ENCODE assay signal across 8 cellular contexts in genomic region chr19:42176649-42176989, GRCh38. TPM values are rescaled to one million over a fixed set of nuclear protein-coding genes. Genes with fewer than 3 reads are reported as not detected.
DNase-seq lines count a peak whose midpoint lies in the region; ATAC-seq and TF ChIP-seq lines count a peak whose summit lies in the region.

No MANE protein-coding gene starts in this region.

- H3K27me3 Mint-ChIP-seq in activated naive CD4-positive, alpha-beta T cell treated with anti-CD3 and anti-CD28 coated beads, Interleukin-2, amount 10 ng/mL, durations not matched to agents 7 days and 5 days = peaks cover 38% of the 10 kb centered on the region
- H3K27me3 Mint-ChIP-seq in activated CD8-positive, alpha-beta T cell treated with anti-CD3 and anti-CD28 coated beads for 36 hours = peaks cover 17% of the 10 kb centered on the region

- no peaks in the 10 kb centered on the region for H3K9me3 Mint-ChIP-seq in activated naive CD4-positive, alpha-beta T cell treated with anti-CD3 and anti-CD28 coated beads, Interleukin-2, amount 10 ng/mL, durations not matched to agents 7 days and 5 days
- H3K9me3 Mint-ChIP-seq in activated CD8-positive, alpha-beta T cell treated with anti-CD3 and anti-CD28 coated beads for 36 hours = no peaks in the 10 kb centered on the region

- no peak for TF ChIP-seq POLR2A in spleen (IDR thresholded peaks at IDR 0.05)

- peak overlapping the region; percentile 66 for H3K27ac Mint-ChIP-seq in activated naive CD4-positive, alpha-beta T cell treated with anti-CD3 and anti-CD28 coated beads, Interleukin-2, amount 10 ng/mL, durations not matched to agents 7 days and 5 days
- no peak overlapping the region for H3K27ac Mint-ChIP-seq in activated CD8-positive, alpha-beta T cell treated with anti-CD3 and anti-CD28 coated beads for 36 hours

- DNase-seq in activated naive CD4-positive, alpha-beta T cell treated with anti-CD3 and anti-CD28 coated beads, Interleukin-2, amount 10 ng/mL, durations not matched to agents 7 days and 5 days = no peak
- no peak for DNase-seq in activated naive CD4-positive, alpha-beta T cell treated with Interleukin-2 at 50 U/mL for 16 hours
- DNase-seq in activated CD8-positive, alpha-beta T cell treated with anti-CD3 and anti-CD28 coated beads for 36 hours = no peak
- DNase-seq in hepatic stellate cell (ENCODE audit: low spot score) = peak; percentile 60
- no peak for DNase-seq in spleen
- no peak for DNase-seq in KBM-7
- DNase-seq in NCI-H526 treated with DMSO at 0.1 percent for 48 hours (lab: John Stamatoyannopoulos, UW) = no peak

- in situ Hi-C loops in KBM-7 (cut with MboI; ENCODE audit: low pct_unique_long_range_greater_than_20kb, low sequenced_read_pairs) = no loop called here

- intact Hi-C loops in activated CD8-positive, alpha-beta T cell treated with anti-CD3 and anti-CD28 coated beads for 36 hours (cut with micrococcal nuclease) = no loop called here
- intact Hi-C loops in spleen (cut with DNase I; ENCODE audit: low total_unique reads) = no loop called here

- H3K4me1 ChIP-seq in spleen = peaks cover 2 to 34% (median 22%) of the 10 kb centered on the region in 6 donors

- peak overlapping the region; percentile 20 to 75 (median 48) for H3K4me3 ChIP-seq in spleen

- CTCF ChIA-PET in activated naive CD4-positive, alpha-beta T cell treated with anti-CD3 and anti-CD28 coated beads, Interleukin-2, amount 10 ng/mL, durations not matched to agents 7 days and 5 days (lab: Charles Lee) = interaction anchor here (0.8 to 2.4 kb wide), 8 partner anchors 8 to 103 kb away, joined by 3 to 7 read pairs (median 4); partner anchors contain the start of gene POU2F2
- CTCF ChIA-PET in activated CD8-positive, alpha-beta T cell treated with anti-CD3 and anti-CD28 coated beads for 36 hours (lab: Charles Lee) = interaction anchor here (0.7 to 3.3 kb wide), 15 partner anchors 8 to 71 kb away, joined by 3 to 21 read pairs (median 4); no protein-coding TSS in a partner anchor

- H3K4me1 Mint-ChIP-seq in activated naive CD4-positive, alpha-beta T cell treated with anti-CD3 and anti-CD28 coated beads, Interleukin-2, amount 10 ng/mL, durations not matched to agents 7 days and 5 days = peaks cover 15% of the 10 kb centered on the region
- peaks cover 12% of the 10 kb centered on the region for H3K4me1 Mint-ChIP-seq in activated CD8-positive, alpha-beta T cell treated with anti-CD3 and anti-CD28 coated beads for 36 hours (ENCODE audit: low read depth)

- H3K4me3 Mint-ChIP-seq in activated naive CD4-positive, alpha-beta T cell treated with anti-CD3 and anti-CD28 coated beads, Interleukin-2, amount 10 ng/mL, durations not matched to agents 7 days and 5 days = peak overlapping the region; percentile 81
- peak overlapping the region; percentile 66 for H3K4me3 Mint-ChIP-seq in activated CD8-positive, alpha-beta T cell treated with anti-CD3 and anti-CD28 coated beads for 36 hours

- no peaks in the 10 kb centered on the region for H3K36me3 ChIP-seq in spleen

- H3K27me3 ChIP-seq in spleen (replicated peaks in 1 of 7) = peaks cover 0 to 84% (median 60%) of the 10 kb centered on the region in 7 donors

- peak; percentile 55 for ATAC-seq in activated CD8-positive, alpha-beta T cell treated with anti-CD3 and anti-CD28 coated beads for 36 hours
- no peak for ATAC-seq in GM21360 (IDR thresholded peaks at IDR 0.05; ENCODE audit: unreplicated experiment)

- POLR2A ChIA-PET in activated CD8-positive, alpha-beta T cell treated with anti-CD3 and anti-CD28 coated beads for 36 hours (lab: Charles Lee) = interaction anchor here (0.6 to 1.2 kb wide), 5 partner anchors 22 to 150 kb away, joined by 3 read pairs; no protein-coding TSS in a partner anchor

- H3K27ac ChIP-seq in spleen = no peak overlapping the region

- H3K9me3 ChIP-seq in spleen = no peaks in the 10 kb centered on the region

- TF ChIP-seq CTCF in activated CD8-positive, alpha-beta T cell treated with anti-CD3 and anti-CD28 coated beads for 36 hours (IDR thresholded peaks at IDR 0.05) = no peak
- TF ChIP-seq CTCF in spleen (IDR thresholded peaks at IDR 0.05 in 8 of 11, conservative IDR thresholded peaks at IDR 0.05 in 3 of 11) = no peak

- no peaks in the 10 kb centered on the region for H3K36me3 Mint-ChIP-seq in activated naive CD4-positive, alpha-beta T cell treated with anti-CD3 and anti-CD28 coated beads, Interleukin-2, amount 10 ng/mL, durations not matched to agents 7 days and 5 days
- H3K36me3 Mint-ChIP-seq in activated CD8-positive, alpha-beta T cell treated with anti-CD3 and anti-CD28 coated beads for 36 hours (ENCODE audit: low read depth) = no peaks in the 10 kb centered on the region

- 0 to 2% (median 0%) methylated on average over 29 to 31 of the region's 31 CpGs for WGBS in spleen, 5 donors

RNA-seq across cellular contexts. Expression of gene DEDD2, which starts 40.9 kb away (rescaled TPM):
- total RNA-seq in activated CD8-positive, alpha-beta T cell treated with anti-CD3 and anti-CD28 coated beads for 36 hours = 10 to 100 TPM; 21.7 to 22.5 TPM
- total RNA-seq in spleen = 10 to 100 TPM; 43.3 to 73.9 (median 48.5) TPM
- polyA plus RNA-seq in spleen = 10 to 100 TPM; 24.7 to 52.1 (median 29.4) TPM

RNA-seq across cellular contexts. Expression of gene ZNF526, which starts 43.5 kb away (rescaled TPM):
- total RNA-seq in activated CD8-positive, alpha-beta T cell treated with anti-CD3 and anti-CD28 coated beads for 36 hours = 10 to 100 TPM; 12.0 to 12.3 TPM
- total RNA-seq in spleen = 10 to 100 TPM in 4 of 7 donors, 1 to 10 TPM in 3; 6.5 to 15.0 (median 10.2) TPM
- polyA plus RNA-seq in spleen = 1 to 10 TPM; 1.9 to 6.1 (median 2.8) TPM

RNA-seq across cellular contexts. Expression of gene POU2F2, which starts 44.4 kb away (rescaled TPM):
- 10 to 100 TPM; 37.7 to 40.7 TPM for total RNA-seq in activated CD8-positive, alpha-beta T cell treated with anti-CD3 and anti-CD28 coated beads for 36 hours
- total RNA-seq in spleen = 10 to 100 TPM; 22.7 to 67.4 (median 45.4) TPM
- polyA plus RNA-seq in spleen = 10 to 100 TPM; 22.3 to 48.5 (median 33.3) TPM
